Comparison of ENCODE assay signal across 8 cellular contexts in genomic region chr2:105576440-105577241, GRCh38.
DNase-seq lines count a peak whose midpoint lies in the region; ATAC-seq and TF ChIP-seq lines count a peak whose summit lies in the region.

No MANE protein-coding gene starts in this region.

- H3K4me3 Mint-ChIP-seq in endothelial cell (ENCODE audit: unreplicated experiment) = no peak overlapping the region

- peak overlapping the region; percentile 21 for H3K27ac Mint-ChIP-seq in endothelial cell (ENCODE audit: unreplicated experiment)

- H3K36me3 ChIP-seq in MG63 (no peaks in the 10 kb centered on the region), mucosa of stomach (ENCODE audit: control insufficient read depth, insufficient read depth, low read length) (no peaks in the 10 kb centered on the region)

- H3K9me3 Mint-ChIP-seq in endothelial cell (ENCODE audit: unreplicated experiment) = no peaks in the 10 kb centered on the region

- TF ChIP-seq CTCF in 22Rv1 (IDR thresholded peaks at IDR 0.05) (peak; percentile 44), endothelial cell (IDR thresholded peaks at IDR 0.05; ENCODE audit: unreplicated experiment) (peak; percentile 54)

- no peak for ATAC-seq in GM18498 (IDR thresholded peaks at IDR 0.05; ENCODE audit: unreplicated experiment)

- no peaks in the 10 kb centered on the region for H3K9me3 ChIP-seq in MG63
- no peaks in the 10 kb centered on the region for H3K9me3 ChIP-seq in mucosa of stomach (ENCODE audit: control insufficient read depth, low read length)

- peak overlapping the region; percentile 55 for H3K9ac ChIP-seq in mucosa of stomach (ENCODE audit: low read length)

- H3K4me3 ChIP-seq in MG63 (no peak overlapping the region), mucosa of stomach (ENCODE audit: low read length) (no peak overlapping the region)

- H3K27ac ChIP-seq in 22Rv1 = no peak overlapping the region

- H3K4me1 Mint-ChIP-seq in endothelial cell (ENCODE audit: unreplicated experiment) = peaks cover 5% of the 10 kb centered on the region

- H3K4me1 ChIP-seq in mucosa of stomach (ENCODE audit: control insufficient read depth, insufficient read depth, low read length) = peaks cover 40% of the 10 kb centered on the region

- no peaks in the 10 kb centered on the region for H3K36me3 Mint-ChIP-seq in endothelial cell (ENCODE audit: low read depth, unreplicated experiment)

- H3K27me3 Mint-ChIP-seq in endothelial cell (ENCODE audit: unreplicated experiment) = peaks cover 2% of the 10 kb centered on the region

- H3K27me3 ChIP-seq in MG63 (no peaks in the 10 kb centered on the region), mucosa of stomach (ENCODE audit: control insufficient read depth, insufficient read depth, low read length) (no peaks in the 10 kb centered on the region)

- DNase-seq in EL = peak; percentile 85
- peak; percentile 68 for DNase-seq in MG63
- DNase-seq in SKM-1 treated with dmso at 0.1 percent for 144 hours (lab: John Stamatoyannopoulos, UW; ENCODE audit: unreplicated experiment) = peak; percentile 38
- DNase-seq in endothelial cell (ENCODE audit: low spot score) = no peak
- DNase-seq in GM19238 (ENCODE audit: insufficient read length, low spot score) = no peak

Comparison
In these comparisons a context has a peak if more than half of its experiments do, and no peak if none do; other contexts are left out.
1. DNase-seq: peak in EL (single experiment), MG63 (single experiment) and SKM-1 treated with dmso at 0.1 percent for 144 hours (single experiment); none in endothelial cell (single experiment) and GM19238 (single experiment).